ENCODE assay signal across 9 cellular contexts in the genomic region with DNA sequence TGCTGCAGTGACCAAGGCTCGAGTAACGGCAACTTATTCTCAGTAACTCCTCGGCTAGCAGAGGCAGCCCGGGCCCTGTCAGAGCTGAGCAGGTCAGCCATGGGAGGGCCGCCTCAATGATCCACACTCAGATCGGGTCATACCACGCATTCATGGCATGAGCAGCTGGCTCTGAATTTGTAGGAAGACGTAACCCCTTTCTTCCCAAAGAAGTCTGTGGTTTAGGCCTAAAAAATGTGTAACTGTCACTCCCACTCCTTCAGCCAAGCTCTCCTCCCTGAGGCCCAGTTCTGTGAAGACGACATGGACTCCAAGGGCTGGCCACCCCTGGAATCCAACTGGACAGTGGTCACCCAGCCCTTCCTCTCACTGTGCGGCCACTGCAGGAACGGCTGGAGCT. TPM values are rescaled to one million over a fixed set of nuclear protein-coding genes. Genes with fewer than 3 reads are reported as not detected.
DNase-seq lines count a peak whose midpoint lies in the region; ATAC-seq, FAIRE-seq and TF ChIP-seq lines count a peak whose summit lies in the region.
"Had no signal": no experiment of that assay in that cellular context is flagged by ENCODE, and none has a peak within 500 bp of the region (broad histone marks: within the 10 kb centered on the region; RNA-seq: fewer than 3 reads in every experiment).

No MANE protein-coding gene starts in this region.

- H3K4me1 ChIP-seq in HUES48 (ENCODE audit: control insufficient read depth, insufficient read depth, low read length) (0 out of 2 replicates have a peak, but pooled peaks cover 5% of the 10 kb centered on the region), right lobe of liver (peaks cover 7 to 71% (median 40%) of the 10 kb centered on the region in 4 donors), suprapubic skin (peaks cover 69% of the 10 kb centered on the region)

- no peak overlapping the region for H3K9ac ChIP-seq in HUES48 (ENCODE audit: low read depth, low read length)

- H3K27me3 ChIP-seq in HUES48 (ENCODE audit: control insufficient read depth, insufficient read depth, low read length) (no peaks in the 10 kb centered on the region), right lobe of liver (no peaks in the 10 kb centered on the region), suprapubic skin (no peaks in the 10 kb centered on the region)

- no peak for FAIRE-seq in D721Med (lab: Jason Lieb, UNC)

- TF ChIP-seq POLR2A in right lobe of liver (IDR thresholded peaks at IDR 0.05), result no peak
- peak in 1 of 2 donors; percentile 2 for TF ChIP-seq POLR2A in suprapubic skin (IDR thresholded peaks at IDR 0.05)

- H3K4me3 ChIP-seq in HUES48 (ENCODE audit: low read depth, low read length) (no peak overlapping the region), right lobe of liver (no peak overlapping the region), suprapubic skin (peak overlapping the region; percentile 44)

- WGBS in right lobe of liver (ENCODE audit: insufficient coverage, low coverage, low lambda C conversion rate, missing lambda C conversion rate), result 33% methylated on average over 10 of the region's 11 CpGs
- WGBS in suprapubic skin, result 57% methylated on average over 5 of the region's 11 CpGs

- DNase-seq in caudate nucleus (lab: John Stamatoyannopoulos, UW) (peak in 10 of 61 donors; percentile 23 to 70 (median 62)), right lobe of liver (no peak), suprapubic skin (ENCODE audit: low spot score in 2 of 2) (peak in 1 of 2 donors; percentile 66), D721Med (ENCODE audit: insufficient read length, low spot score) (no peak), SIG-M5 treated with dmso at 0.1 percent for 504 hours (lab: John Stamatoyannopoulos, UW; ENCODE audit: unreplicated experiment) (no peak)
- DNase-seq: activated effector memory CD4-positive, alpha-beta T cell treated with Interleukin-2 at 50 U/mL for 16 hours had no signal

- H3K36me3 ChIP-seq in HUES48 (ENCODE audit: control insufficient read depth, insufficient read depth, low read length) (peaks cover 9% of the 10 kb centered on the region), right lobe of liver (peaks cover 0 to 10% (median 5%) of the 10 kb centered on the region in 4 donors), suprapubic skin (peaks cover 10% of the 10 kb centered on the region)

- intact Hi-C loops in right lobe of liver (cut with DNase I), result loop anchor here in 1 of 2 donors (5.0 kb wide), 1 partner anchor 36 kb away; no protein-coding TSS in a partner anchor

- no peaks in the 10 kb centered on the region for H3K9me3 ChIP-seq in HUES48 (ENCODE audit: control insufficient read depth, insufficient read depth, low read length)
- no peaks in the 10 kb centered on the region for H3K9me3 ChIP-seq in right lobe of liver
- no peaks in the 10 kb centered on the region for H3K9me3 ChIP-seq in suprapubic skin

- ATAC-seq in right lobe of liver (no peak), GM19351 (IDR thresholded peaks at IDR 0.05; ENCODE audit: unreplicated experiment) (no peak), HG03469 (IDR thresholded peaks at IDR 0.05; ENCODE audit: unreplicated experiment) (no peak)

- no peak for TF ChIP-seq CTCF in right lobe of liver (IDR thresholded peaks at IDR 0.05)
- no peak for TF ChIP-seq CTCF in suprapubic skin (IDR thresholded peaks at IDR 0.05)
- TF ChIP-seq CTCF in D721Med (IDR thresholded peaks at IDR 0.05; ENCODE audit: insufficient read depth, missing control alignments), result no peak

- peak overlapping the region; percentile 42 for H3K27ac ChIP-seq in HUES48 (ENCODE audit: low read depth, low read length)
- peak overlapping the region; percentile 100 for H3K27ac ChIP-seq in caudate nucleus (ENCODE audit: low read depth, low read length)
- H3K27ac ChIP-seq in right lobe of liver, result peak overlapping the region; percentile 93 to 99 (median 99)
- H3K27ac ChIP-seq in suprapubic skin, result peak overlapping the region; percentile 91

- no peak for TF ChIP-seq EP300 in suprapubic skin (IDR thresholded peaks at IDR 0.05)

RNA-seq across cellular contexts. Expression of gene PPP2R1B, which starts 30.0 kb away (rescaled TPM):
- total RNA-seq in right lobe of liver (100 to 1,000 TPM in 1 of 6 experiments, 10 to 100 TPM in 5; 44.5 to 150 (median 59.6) TPM), suprapubic skin (10 to 100 TPM; 27.9 to 39.8 (median 31.8) TPM)

Comparison
In these comparisons a context has a peak if more than half of its experiments do, and no peak if none do; other contexts are left out.
1. H3K27ac ChIP-seq: peak in every context shown above with its lines; median percentile 100 in caudate nucleus; 99 in right lobe of liver; 91 in suprapubic skin; 42 in HUES48.